1 cellular context compared by ENCODE assay signal in the genomic region with DNA sequence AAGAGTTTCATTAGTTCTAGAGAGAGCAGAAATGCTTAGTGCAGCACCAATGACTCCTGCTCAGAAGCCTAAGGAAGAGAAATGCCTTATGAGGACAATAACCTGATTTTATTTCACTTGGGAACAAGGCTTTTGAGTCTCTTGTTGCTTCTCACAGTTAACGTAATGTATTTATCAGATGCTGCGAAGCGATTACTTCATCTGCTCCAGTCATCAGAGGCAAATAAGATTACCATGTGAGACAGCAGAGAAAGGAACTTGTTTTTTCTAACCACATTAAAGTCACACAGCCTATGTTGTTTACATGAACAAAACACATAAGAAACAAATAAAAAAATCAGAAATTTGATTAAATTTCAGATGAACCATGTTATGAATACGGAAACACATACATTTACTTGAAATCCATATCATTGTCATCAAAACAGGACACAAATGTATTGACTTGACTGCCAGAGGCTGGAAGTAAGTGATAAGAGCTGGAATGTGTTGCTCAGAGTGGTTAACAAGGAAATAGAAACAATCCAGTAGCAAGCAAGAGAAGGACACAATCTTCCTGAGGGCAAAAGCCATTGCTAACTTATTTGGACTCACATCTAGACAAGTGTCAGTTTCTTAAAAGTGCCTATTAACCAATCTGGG.
TF ChIP-seq lines count a peak whose summit lies in the region.

No MANE protein-coding gene starts in this region.

TF ChIP-seq in GM23338, 12 proteins besides CTCF, POLR2A, EP300 and RAD21 (continued from another document):
- no peak for TF ChIP-seq ZNF462 (CRISPR knock-in tag; IDR thresholded peaks at IDR 0.05)
- TF ChIP-seq, protein P1, sequence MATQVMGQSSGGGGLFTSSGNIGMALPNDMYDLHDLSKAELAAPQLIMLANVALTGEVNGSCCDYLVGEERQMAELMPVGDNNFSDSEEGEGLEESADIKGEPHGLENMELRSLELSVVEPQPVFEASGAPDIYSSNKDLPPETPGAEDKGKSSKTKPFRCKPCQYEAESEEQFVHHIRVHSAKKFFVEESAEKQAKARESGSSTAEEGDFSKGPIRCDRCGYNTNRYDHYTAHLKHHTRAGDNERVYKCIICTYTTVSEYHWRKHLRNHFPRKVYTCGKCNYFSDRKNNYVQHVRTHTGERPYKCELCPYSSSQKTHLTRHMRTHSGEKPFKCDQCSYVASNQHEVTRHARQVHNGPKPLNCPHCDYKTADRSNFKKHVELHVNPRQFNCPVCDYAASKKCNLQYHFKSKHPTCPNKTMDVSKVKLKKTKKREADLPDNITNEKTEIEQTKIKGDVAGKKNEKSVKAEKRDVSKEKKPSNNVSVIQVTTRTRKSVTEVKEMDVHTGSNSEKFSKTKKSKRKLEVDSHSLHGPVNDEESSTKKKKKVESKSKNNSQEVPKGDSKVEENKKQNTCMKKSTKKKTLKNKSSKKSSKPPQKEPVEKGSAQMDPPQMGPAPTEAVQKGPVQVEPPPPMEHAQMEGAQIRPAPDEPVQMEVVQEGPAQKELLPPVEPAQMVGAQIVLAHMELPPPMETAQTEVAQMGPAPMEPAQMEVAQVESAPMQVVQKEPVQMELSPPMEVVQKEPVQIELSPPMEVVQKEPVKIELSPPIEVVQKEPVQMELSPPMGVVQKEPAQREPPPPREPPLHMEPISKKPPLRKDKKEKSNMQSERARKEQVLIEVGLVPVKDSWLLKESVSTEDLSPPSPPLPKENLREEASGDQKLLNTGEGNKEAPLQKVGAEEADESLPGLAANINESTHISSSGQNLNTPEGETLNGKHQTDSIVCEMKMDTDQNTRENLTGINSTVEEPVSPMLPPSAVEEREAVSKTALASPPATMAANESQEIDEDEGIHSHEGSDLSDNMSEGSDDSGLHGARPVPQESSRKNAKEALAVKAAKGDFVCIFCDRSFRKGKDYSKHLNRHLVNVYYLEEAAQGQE (IDR thresholded peaks at IDR 0.05; ENCODE audit: unreplicated experiment): no peak
TF ChIP-seq in GM23338: peak in this region for 0.
